ENCODE assay signal across 1 cellular context in the genomic region with DNA sequence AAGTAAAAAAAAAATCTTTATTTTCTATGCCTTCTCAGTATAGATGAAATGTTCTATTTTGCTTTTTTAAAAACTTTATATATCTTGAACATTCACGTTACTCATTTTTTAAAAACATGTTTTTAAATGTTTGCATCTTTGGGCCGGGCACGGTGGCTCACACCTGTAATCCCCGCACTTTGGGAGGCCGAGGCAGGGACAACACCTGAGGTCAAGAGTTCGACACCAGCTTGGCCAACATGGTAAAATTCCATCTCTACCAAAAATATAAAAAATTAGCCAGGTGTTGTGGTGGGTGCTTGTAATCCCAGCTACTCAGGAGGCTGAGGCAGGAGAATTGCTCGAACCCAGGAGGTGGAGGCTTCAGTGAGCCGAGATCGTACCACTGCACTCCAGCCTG. TPM values are rescaled to one million over a fixed set of nuclear protein-coding genes. Genes with fewer than 3 reads are reported as not detected.
"Had no signal": no experiment of that assay in that cellular context is flagged by ENCODE, and none has a peak within 500 bp of the region (broad histone marks: within the 10 kb centered on the region; RNA-seq: fewer than 3 reads in every experiment).

No MANE protein-coding gene starts in this region.

RNA-seq across cellular contexts. Expression of gene SNORC, which starts 37.6 kb away (rescaled TPM):
- polyA plus RNA-seq: naive thymus-derived CD8-positive, alpha-beta T cell had no signal
